ENCODE assay signal across 8 cellular contexts in the genomic region with DNA sequence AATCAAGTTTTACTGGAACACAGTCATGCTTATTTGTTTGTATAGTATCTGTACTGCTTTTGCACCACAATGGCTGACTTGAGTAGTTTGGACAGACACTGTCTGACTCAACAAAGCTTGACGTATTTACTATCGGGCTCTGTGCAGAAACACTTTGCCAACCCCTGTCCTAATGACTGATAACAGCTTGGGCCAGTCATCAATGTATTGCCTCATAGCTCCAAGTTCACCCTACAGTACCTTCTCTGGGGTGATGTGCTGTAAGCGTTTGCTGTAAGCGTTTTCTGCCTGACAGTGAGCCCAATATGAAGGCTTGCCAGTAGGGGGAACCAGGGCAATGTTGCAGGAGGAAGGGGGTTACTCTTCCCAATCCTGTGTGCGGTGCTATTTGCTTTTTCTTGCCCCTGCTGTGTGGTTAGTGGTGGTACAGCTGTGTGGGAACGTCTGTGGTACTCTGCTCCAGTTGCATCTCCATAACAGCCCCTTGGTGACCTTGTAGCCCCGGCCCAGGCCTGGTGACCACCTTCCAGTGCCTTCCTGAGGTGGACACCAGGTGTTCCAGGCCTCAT. TPM values are rescaled to one million over a fixed set of nuclear protein-coding genes. Genes with fewer than 3 reads are reported as not detected.
DNase-seq lines count a peak whose midpoint lies in the region; ATAC-seq and TF ChIP-seq lines count a peak whose summit lies in the region.

No MANE protein-coding gene starts in this region.

- ATAC-seq in HG03175 (IDR thresholded peaks at IDR 0.05; ENCODE audit: unreplicated experiment) (no peak), HG03139 (IDR thresholded peaks at IDR 0.05; ENCODE audit: unreplicated experiment) (no peak), GM21528 (IDR thresholded peaks at IDR 0.05; ENCODE audit: low FRiP score, unreplicated experiment) (no peak)

- H2AFZ ChIP-seq in OCI-LY1 (ENCODE audit: low read length): no peak overlapping the region

- H3F3A ChIP-seq in OCI-LY1 (ENCODE audit: insufficient read depth, low read length): no peaks in the 10 kb centered on the region

- H3K36me3 Mint-ChIP-seq in HFFc6 (ENCODE audit: low read depth) (no peaks in the 10 kb centered on the region), nephron progenitor cell (ENCODE audit: low read depth) (no peaks in the 10 kb centered on the region)

- H3K27me3 Mint-ChIP-seq in HFFc6 (ENCODE audit: insufficient read depth) (peaks cover 18% of the 10 kb centered on the region), nephron progenitor cell (ENCODE audit: low read depth, poor library complexity) (peaks cover 29% of the 10 kb centered on the region)

- no peaks in the 10 kb centered on the region for H3K27me3 ChIP-seq in OCI-LY1 (ENCODE audit: insufficient read depth, low read length)

- H3K9me2 ChIP-seq in OCI-LY1 (ENCODE audit: low read depth, low read length): no peaks in the 10 kb centered on the region

- H3K4me1 Mint-ChIP-seq in HFFc6 (ENCODE audit: low read depth): peaks cover 16% of the 10 kb centered on the region
- peaks cover 23% of the 10 kb centered on the region for H3K4me1 Mint-ChIP-seq in nephron progenitor cell

- peak overlapping the region; percentile 51; the same call in 1 of the 2 replicates for H3K27ac Mint-ChIP-seq in HFFc6
- H3K27ac Mint-ChIP-seq in nephron progenitor cell: no peak overlapping the region

- H3K9me3 Mint-ChIP-seq in HFFc6 (no peaks in the 10 kb centered on the region), nephron progenitor cell (no peaks in the 10 kb centered on the region)

- H3K9ac ChIP-seq in OCI-LY1 (ENCODE audit: low read length): no peak overlapping the region

- no peak overlapping the region for H3K27ac ChIP-seq in OCI-LY1 (ENCODE audit: low read depth, low read length, poor library complexity, severe bottlenecking)
- H3K27ac ChIP-seq in epithelial cell of prostate: peak overlapping the region; percentile 18

- H3K4me3 Mint-ChIP-seq in HFFc6: no peak overlapping the region
- no peak overlapping the region for H3K4me3 Mint-ChIP-seq in nephron progenitor cell

- H4K20me1 ChIP-seq in OCI-LY1 (ENCODE audit: insufficient read depth, low read length): no peaks in the 10 kb centered on the region

- no peaks in the 10 kb centered on the region for H3K4me1 ChIP-seq in OCI-LY1 (ENCODE audit: insufficient read depth, low read length, severe bottlenecking)

- TF ChIP-seq CTCF in HFFc6 (IDR thresholded peaks at IDR 0.05) (peak; percentile 76), OCI-LY1 (IDR thresholded peaks at IDR 0.05; ENCODE audit: low read length) (peak; percentile 61), nephron progenitor cell (IDR thresholded peaks at IDR 0.05) (peak; percentile 53)

- H3K36me3 ChIP-seq in OCI-LY1 (ENCODE audit: insufficient read depth, low read length): no peaks in the 10 kb centered on the region

- no peaks in the 10 kb centered on the region for H3K9me3 ChIP-seq in OCI-LY1 (ENCODE audit: low read length)

- peak; percentile 2 for DNase-seq in CMK (ENCODE audit: low read depth)
- peak; percentile 74 for DNase-seq in HFFc6
- DNase-seq in epithelial cell of prostate (ENCODE audit: low read depth, low spot score): peak; percentile 98
- peak; percentile 44 for DNase-seq in nephron progenitor cell

- H3K79me2 ChIP-seq in OCI-LY1 (ENCODE audit: insufficient read depth, low read length): no peaks in the 10 kb centered on the region

- H3K4me2 ChIP-seq in OCI-LY1 (ENCODE audit: low read length): no peak overlapping the region

- no peak overlapping the region for H3K4me3 ChIP-seq in OCI-LY1 (ENCODE audit: low read depth, low read length, poor library complexity, severe bottlenecking)

RNA-seq across cellular contexts. Expression of gene CCDC177, which starts 5.4 kb away (rescaled TPM):
- not detected for total RNA-seq in HFFc6 (2021; fragmentation: NEBNext Ultra II Directional; extraction: Animal tissue kit (Norgen Biotek cat#: 25700))

RNA-seq across cellular contexts. Expression of gene SUSD6, which starts 31.3 kb away (rescaled TPM):
- total RNA-seq in HFFc6 (2021; fragmentation: NEBNext Ultra II Directional; extraction: Animal tissue kit (Norgen Biotek cat#: 25700)): 10 to 100 TPM; 15.8 to 21.8 (median 17.9) TPM

Comparison
In these comparisons a context has a peak if more than half of its experiments do, and no peak if none do; other contexts are left out.
1. DNase-seq: peak in every context shown above with its lines; median percentile 98 in epithelial cell of prostate; 74 in HFFc6; 44 in nephron progenitor cell; 2 in CMK.